In the genomic region with DNA sequence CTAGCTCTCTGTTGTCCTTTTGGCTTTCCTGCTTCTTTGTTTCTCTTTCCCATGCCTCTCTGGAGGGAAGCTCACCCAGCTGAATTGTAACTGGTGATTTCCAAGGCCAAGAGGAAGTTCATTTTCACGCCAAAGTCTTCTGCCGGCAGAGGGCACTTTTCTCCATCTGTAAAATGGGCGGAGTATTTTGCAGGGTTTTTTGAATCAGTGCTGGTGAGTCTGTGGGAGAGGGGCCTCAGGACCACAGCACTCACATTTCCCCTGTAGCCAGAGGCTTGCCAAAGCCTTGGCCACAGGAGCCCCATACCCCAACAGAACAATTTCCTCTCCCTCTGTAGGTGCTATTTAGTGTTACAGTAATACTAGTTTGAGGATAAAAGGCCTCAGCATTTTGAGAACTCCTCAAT, we compare ENCODE assay signal across 8 cellular contexts. TPM values are rescaled to one million over a fixed set of nuclear protein-coding genes. Genes with fewer than 3 reads are reported as not detected.
DNase-seq lines count a peak whose midpoint lies in the region; ATAC-seq, FAIRE-seq and TF ChIP-seq lines count a peak whose summit lies in the region.
"Had no signal": no experiment of that assay in that cellular context is flagged by ENCODE, and none has a peak within 500 bp of the region (broad histone marks: within the 10 kb centered on the region; RNA-seq: fewer than 3 reads in every experiment).

No MANE protein-coding gene starts in this region.

- H3K9me3 ChIP-seq in thyroid gland = no peaks in the 10 kb centered on the region

- H3K4me1 ChIP-seq in thyroid gland = peaks cover 0 to 4% of the 10 kb centered on the region in 2 donors

- no peak overlapping the region for H3K27ac ChIP-seq in thyroid gland

- intact Hi-C loops in thyroid gland (cut with DNase I) = no loop called here
- intact Hi-C loops in sciatic nerve (cut with DNase I) = no loop called here

- TF ChIP-seq CTCF in thyroid gland (IDR thresholded peaks at IDR 0.05) = no peak

- DNase-seq in GM19239 (ENCODE audit: insufficient read length, low spot score) = peak; percentile 49
- peak; percentile 19 for DNase-seq in RPMI7951 (ENCODE audit: low read depth)
- peak; percentile 17 for DNase-seq in central memory CD4-positive, alpha-beta T cell
- DNase-seq in stimulated activated CD4-positive, alpha-beta T cell treated with anti-CD3 and anti-CD28 coated beads, Interleukin-2, amount 100 ng/mL, for 24 hours = peak; percentile 39 to 41
- no peak for DNase-seq in thyroid gland
- no peak for DNase-seq in globus pallidus (ENCODE audit: low spot score)
- no peak for DNase-seq in sciatic nerve (ENCODE audit: low spot score)
- DNase-seq: NCI-H226 had no signal

- ATAC-seq in sciatic nerve = no peak

- WGBS in thyroid gland, 2 donors = 63 to 65% methylated on average over 3 of the region's 3 CpGs

- TF ChIP-seq POLR2A in thyroid gland (IDR thresholded peaks at IDR 0.05) = no peak

- H3K27me3 ChIP-seq in thyroid gland = no peaks in the 10 kb centered on the region

- H3K4me3 ChIP-seq in thyroid gland (replicated peaks in 1 of 3) = no peak overlapping the region

- H3K36me3 ChIP-seq in thyroid gland = no peaks in the 10 kb centered on the region

- peak; percentile 71 for FAIRE-seq in GM19239 (lab: Jason Lieb, UNC)

RNA-seq across cellular contexts. Expression of a gene that starts 42.3 kb away (rescaled TPM):
- total RNA-seq in RPMI7951 (2014; rRNA removed; shearing (Covaris generic)) = 209 and 241 TPM in 2 replicates
- 100 to 1,000 TPM; 343 to 366 (median 354) TPM for total RNA-seq in thyroid gland
- total RNA-seq in sciatic nerve = 208 TPM

RNA-seq across cellular contexts. Expression of a gene that starts 53.1 kb away (rescaled TPM):
- total RNA-seq in RPMI7951 (2014; rRNA removed; shearing (Covaris generic)) = 21.4 and 24.9 TPM in 2 replicates
- total RNA-seq in thyroid gland = 100 to 1,000 TPM in 2 of 4 donors, 10 to 100 TPM in 2; 57.5 to 103 (median 81.7) TPM
- 54.7 TPM for total RNA-seq in sciatic nerve

Comparison
In these comparisons a context has a peak if more than half of its experiments do, and no peak if none do; other contexts are left out.
1. DNase-seq: peak in GM19239 (single experiment), RPMI7951 (single experiment), central memory CD4-positive, alpha-beta T cell (single experiment) and stimulated activated CD4-positive, alpha-beta T cell treated with anti-CD3 and anti-CD28 coated beads, Interleukin-2, amount 100 ng/mL, for 24 hours (2 of 2); none in thyroid gland (0 of 2), globus pallidus (single experiment) and sciatic nerve (single experiment).